In the genomic region with DNA sequence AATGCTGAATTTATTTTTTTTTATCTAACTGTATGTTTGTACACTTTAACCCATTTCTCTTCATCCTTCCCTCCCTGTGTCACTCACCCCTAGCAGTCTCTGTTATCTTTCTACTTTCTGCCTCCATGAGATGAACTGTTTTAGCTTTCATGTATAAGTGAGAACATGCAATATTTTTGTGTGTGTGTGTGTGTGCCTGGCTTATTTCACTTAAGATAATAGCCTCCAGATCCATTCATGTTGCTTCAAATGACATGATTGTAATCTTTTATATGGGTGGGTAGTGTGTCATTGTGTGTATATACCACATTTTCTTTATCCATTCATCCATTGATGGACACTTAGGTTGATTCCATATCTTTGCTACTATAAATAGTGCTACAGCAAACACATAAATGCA, we compare ENCODE assay signal across 24 cellular contexts.
"Had no signal": no experiment of that assay in that cellular context is flagged by ENCODE, and none has a peak within 500 bp of the region (broad histone marks: within the 10 kb centered on the region; RNA-seq: fewer than 3 reads in every experiment).

No MANE protein-coding gene starts in this region.

- H3K4me2 ChIP-seq: hepatocyte had no signal

- DNase-seq: colonic mucosa; cortex of kidney; dermis blood vessel endothelial cell; dorsolateral prefrontal cortex; effector CD4-positive, alpha-beta T cell; effector CD8-positive, alpha-beta T cell; effector memory CD4-positive, alpha-beta T cell; effector memory CD8-positive, alpha-beta T cell; endodermal cell; erythroblast; esophagus squamous epithelium; foreskin fibroblast; foreskin melanocyte; gastrocnemius medialis; glutamatergic neuron; head of caudate nucleus; heart left ventricle; heart right ventricle had no signal

- H3K79me2 ChIP-seq: hepatocyte had no signal

- H2AFZ ChIP-seq: hepatocyte had no signal

- H3K36me3 ChIP-seq: colonic mucosa, esophagus muscularis mucosa, esophagus squamous epithelium, gastrocnemius medialis, gastroesophageal sphincter, heart left ventricle, heart right ventricle had no signal

- H3K27me3 ChIP-seq: colonic mucosa, dorsolateral prefrontal cortex, esophagus muscularis mucosa, esophagus squamous epithelium, foreskin keratinocyte, gastrocnemius medialis, gastroesophageal sphincter, heart left ventricle, heart right ventricle, hepatocyte had no signal

- ATAC-seq: effector memory CD8-positive, alpha-beta T cell; gastrocnemius medialis; gastroesophageal sphincter; heart left ventricle; heart right ventricle had no signal

- H3K27ac ChIP-seq: colonic mucosa, coronary artery, dorsolateral prefrontal cortex, epithelial cell of prostate, esophagus muscularis mucosa, esophagus squamous epithelium, foreskin keratinocyte, gastrocnemius medialis, gastroesophageal sphincter, heart left ventricle, heart right ventricle, hepatocyte had no signal

- H3K4me3 ChIP-seq: colonic mucosa, coronary artery, dorsolateral prefrontal cortex, esophagus muscularis mucosa, esophagus squamous epithelium, gastrocnemius medialis, gastroesophageal sphincter, heart left ventricle, heart right ventricle, hepatocyte had no signal

- H3K4me1 ChIP-seq: colonic mucosa, esophagus squamous epithelium, foreskin keratinocyte, gastrocnemius medialis, gastroesophageal sphincter, heart left ventricle, heart right ventricle had no signal

- H3K9me3 ChIP-seq: colonic mucosa, gastrocnemius medialis had no signal
